ENCODE assay signal across 16 cellular contexts in the genomic region with DNA sequence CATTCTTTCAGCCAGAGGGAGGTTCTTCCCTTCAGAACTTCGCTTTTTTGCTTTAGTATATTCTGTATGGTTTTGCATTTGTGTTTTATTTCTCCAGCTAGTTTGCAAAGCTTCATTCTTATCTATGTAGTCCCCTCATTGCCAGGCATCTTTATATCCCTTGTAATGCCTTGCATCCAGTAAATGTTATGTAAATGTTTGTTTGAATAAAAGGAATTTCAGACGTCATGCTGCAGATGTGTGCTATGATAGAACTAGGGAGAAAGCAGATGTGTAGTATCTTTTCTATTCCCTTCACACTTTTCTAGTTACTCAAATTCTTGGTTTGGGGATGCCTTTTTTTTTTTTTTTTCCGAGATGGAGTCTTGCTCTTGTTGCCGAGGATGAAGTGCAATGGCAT.
DNase-seq lines count a peak whose midpoint lies in the region; ATAC-seq and TF ChIP-seq lines count a peak whose summit lies in the region.
"Had no signal": no experiment of that assay in that cellular context is flagged by ENCODE, and none has a peak within 500 bp of the region (broad histone marks: within the 10 kb centered on the region; RNA-seq: fewer than 3 reads in every experiment).

No MANE protein-coding gene starts in this region.

- no peaks in the 10 kb centered on the region for H3F3A ChIP-seq in neural progenitor cell (ENCODE audit: low read depth)

- H3K36me3 Mint-ChIP-seq in WTC11 (peaks cover 26% of the 10 kb centered on the region), neural progenitor cell (peaks cover 10% of the 10 kb centered on the region)

- H3K27me3 ChIP-seq in AG04450 (ENCODE audit: control insufficient read depth, insufficient read depth, low read length) (no peaks in the 10 kb centered on the region), neural progenitor cell (no peaks in the 10 kb centered on the region)
- H3K27me3 ChIP-seq: BE2C had no signal

- no peaks in the 10 kb centered on the region for H3K9me3 ChIP-seq in AG04450 (ENCODE audit: control insufficient read depth, insufficient read depth, low read length)
- no peaks in the 10 kb centered on the region for H3K9me3 ChIP-seq in neural progenitor cell (ENCODE audit: low read depth)
- H3K9me3 ChIP-seq: BE2C had no signal

- no peak overlapping the region for H3K9ac ChIP-seq in neural progenitor cell

- no peak overlapping the region for H3K4me3 ChIP-seq in AG04450 (ENCODE audit: low read depth, low read length)
- H3K4me3 ChIP-seq in neural progenitor cell: no peak overlapping the region

- H3K36me3 ChIP-seq in neural progenitor cell: no peaks in the 10 kb centered on the region

- H3K27ac Mint-ChIP-seq in WTC11 (peak overlapping the region; percentile 66), neural progenitor cell (peak overlapping the region; percentile 15)
- H3K27ac Mint-ChIP-seq: CD4-positive, alpha-beta memory T cell had no signal

- POLR2A ChIA-PET in AG04450 (lab: Yijun Ruan, JAX): interaction anchor here (0.7 kb wide), 1 partner anchor 17 kb away, joined by 6 read pairs; no protein-coding TSS in a partner anchor
- POLR2A ChIA-PET in WTC11 (lab: Charles Lee): interaction anchor here (0.6 kb wide), 1 partner anchor 32 kb away, joined by 5 read pairs; no protein-coding TSS in a partner anchor

- no peaks in the 10 kb centered on the region for H3K79me2 ChIP-seq in neural progenitor cell (ENCODE audit: low read depth)

- H3K27me3 Mint-ChIP-seq in WTC11 (ENCODE audit: low read depth) (no peaks in the 10 kb centered on the region), neural progenitor cell (ENCODE audit: insufficient read depth, low read depth) (no peaks in the 10 kb centered on the region)
- H3K27me3 Mint-ChIP-seq: CD4-positive, alpha-beta memory T cell had no signal

- no peaks in the 10 kb centered on the region for H3K4me1 ChIP-seq in neural progenitor cell
- H3K4me1 ChIP-seq: BE2C had no signal

- H3K4me2 ChIP-seq in neural progenitor cell: no peak overlapping the region

- no peak overlapping the region for H3K27ac ChIP-seq in AG04450 (ENCODE audit: low read depth, low read length)
- H3K27ac ChIP-seq in neural progenitor cell: no peak overlapping the region
- H3K27ac ChIP-seq: C4-2B had no signal

- CTCF ChIA-PET in AG04450 (lab: Charles Lee) (interaction anchor here (1.4 kb wide), 1 partner anchor 79 kb away, joined by 4 read pairs; no protein-coding TSS in a partner anchor), WTC11 (lab: Charles Lee) (interaction anchor here (0.5 to 3.5 kb wide), 4 partner anchors 42 to 96 kb away, joined by 5 to 10 read pairs (median 8); no protein-coding TSS in a partner anchor)

- TF ChIP-seq CTCF in AG04450 (IDR thresholded peaks at IDR 0.05; ENCODE audit: low read depth, low read length) (no peak), WTC11 (IDR thresholded peaks at IDR 0.05) (no peak), neural progenitor cell (IDR thresholded peaks at IDR 0.05) (no peak)

- DNase-seq in AG04450 (ENCODE audit: low read depth, low spot score) (peak; percentile 3), WTC11 (ENCODE audit: low spot score) (no peak), fibroblast of peridontal ligament (ENCODE audit: extremely low read depth) (peak; percentile 23), neural progenitor cell (ENCODE audit: low spot score) (no peak), NCI-H1105 (lab: John Stamatoyannopoulos, UW) (no peak)
- DNase-seq in stimulated activated CD4-positive, alpha-beta T cell treated with anti-CD3 and anti-CD28 coated beads, Interleukin-4, amount 100 ng/mL, for 4 hours: no peak
- DNase-seq in activated CD4-positive, alpha-beta T cell treated with anti-CD3 and anti-CD28 coated beads, Interleukin-2, amount 50 U/mL, for 1 hour: no peak
- DNase-seq: BE2C; CD4-positive, alpha-beta memory T cell; COR-L47; DMS153; DMS79 treated with DMSO at 0.1 percent for 48 hours; EL; KBM-7 had no signal

- H2AFZ ChIP-seq in neural progenitor cell (replicated peaks): no peak overlapping the region

- ATAC-seq in WTC11: no peak
- ATAC-seq: HCT116 had no signal

- H4K20me1 ChIP-seq in neural progenitor cell (ENCODE audit: low read depth): no peaks in the 10 kb centered on the region

- no peaks in the 10 kb centered on the region for H3K9me3 Mint-ChIP-seq in WTC11
- no peaks in the 10 kb centered on the region for H3K9me3 Mint-ChIP-seq in neural progenitor cell
- H3K9me3 Mint-ChIP-seq: CD4-positive, alpha-beta memory T cell had no signal

- H3K4me1 Mint-ChIP-seq in WTC11 (peaks cover 25% of the 10 kb centered on the region), neural progenitor cell (no peaks in the 10 kb centered on the region)

- H3K4me3 Mint-ChIP-seq in WTC11 (no peak overlapping the region), neural progenitor cell (no peak overlapping the region)
- H3K4me3 Mint-ChIP-seq: CD4-positive, alpha-beta memory T cell had no signal

TF ChIP-seq in WTC11, 78 proteins besides CTCF, POLR2A, EP300 and RAD21:
- TF ChIP-seq FOXJ3 (CRISPR knock-in tag; IDR thresholded peaks at IDR 0.05; ENCODE audit: borderline replicate concordance): no peak
- TF ChIP-seq, protein P1, sequence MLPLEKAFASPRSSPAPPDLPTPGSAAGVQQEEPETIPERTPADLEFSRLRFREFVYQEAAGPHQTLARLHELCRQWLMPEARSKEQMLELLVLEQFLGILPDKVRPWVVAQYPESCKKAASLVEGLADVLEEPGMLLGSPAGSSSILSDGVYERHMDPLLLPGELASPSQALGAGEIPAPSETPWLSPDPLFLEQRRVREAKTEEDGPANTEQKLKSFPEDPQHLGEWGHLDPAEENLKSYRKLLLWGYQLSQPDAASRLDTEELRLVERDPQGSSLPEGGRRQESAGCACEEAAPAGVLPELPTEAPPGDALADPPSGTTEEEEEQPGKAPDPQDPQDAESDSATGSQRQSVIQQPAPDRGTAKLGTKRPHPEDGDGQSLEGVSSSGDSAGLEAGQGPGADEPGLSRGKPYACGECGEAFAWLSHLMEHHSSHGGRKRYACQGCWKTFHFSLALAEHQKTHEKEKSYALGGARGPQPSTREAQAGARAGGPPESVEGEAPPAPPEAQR (CRISPR knock-in tag; IDR thresholded peaks at IDR 0.05): no peak
- TF ChIP-seq, protein P2, sequence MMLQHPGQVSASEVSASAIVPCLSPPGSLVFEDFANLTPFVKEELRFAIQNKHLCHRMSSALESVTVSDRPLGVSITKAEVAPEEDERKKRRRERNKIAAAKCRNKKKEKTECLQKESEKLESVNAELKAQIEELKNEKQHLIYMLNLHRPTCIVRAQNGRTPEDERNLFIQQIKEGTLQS (CRISPR knock-in tag; conservative IDR thresholded peaks at IDR 0.05): no peak
- TF ChIP-seq CREB1 (CRISPR knock-in tag; IDR thresholded peaks at IDR 0.05): no peak

Comparison
In these comparisons a context has a peak if more than half of its experiments do, and no peak if none do; other contexts are left out.
1. DNase-seq: peak in AG04450 (single experiment) and fibroblast of peridontal ligament (single experiment); none in WTC11 (single experiment), neural progenitor cell (single experiment), stimulated activated CD4-positive, alpha-beta T cell treated with anti-CD3 and anti-CD28 coated beads, Interleukin-4, amount 100 ng/mL, for 4 hours (0 of 2), NCI-H1105 (single experiment) and activated CD4-positive, alpha-beta T cell treated with anti-CD3 and anti-CD28 coated beads, Interleukin-2, amount 50 U/mL, for 1 hour (single experiment).